20 cellular contexts compared by ENCODE assay signal in the genomic region with DNA sequence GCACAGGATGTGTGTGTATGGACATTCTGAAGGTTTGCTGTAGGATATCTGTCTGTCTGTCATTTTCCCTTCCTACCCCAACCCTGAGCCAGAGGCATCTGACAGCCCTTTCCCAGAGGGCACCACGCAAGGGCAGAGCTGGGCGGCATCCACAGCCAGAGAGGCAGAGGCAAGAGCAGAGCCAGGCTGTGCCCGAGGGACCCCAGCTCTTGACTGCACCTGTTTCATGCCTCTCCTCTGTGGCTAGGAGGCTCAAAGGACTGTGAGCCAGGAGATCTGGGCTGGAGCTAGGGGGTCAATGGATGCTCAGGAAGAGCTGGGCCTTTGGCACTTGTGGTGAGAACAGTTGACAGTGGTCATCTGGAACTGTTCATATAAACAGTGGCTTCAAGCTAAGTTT. TPM values are rescaled to one million over a fixed set of nuclear protein-coding genes. Genes with fewer than 3 reads are reported as not detected.
"Had no signal": no experiment of that assay in that cellular context is flagged by ENCODE, and none has a peak within 500 bp of the region (broad histone marks: within the 10 kb centered on the region; RNA-seq: fewer than 3 reads in every experiment).

No MANE protein-coding gene starts in this region.

- H3K4me3 ChIP-seq: hepatocyte, left ventricle myocardium inferior, lung, right atrium auricular region, thyroid gland, upper lobe of right lung, vagina had no signal

- H3K27me3 ChIP-seq: hepatocyte, right atrium auricular region, thyroid gland, upper lobe of right lung, vagina had no signal

- DNase-seq: foreskin keratinocyte; head of caudate nucleus; left cardiac atrium; left ventricle myocardium inferior; mesendoderm; naive thymus-derived CD4-positive, alpha-beta T cell; nephron progenitor cell; small intestine; stimulated activated CD4-positive, alpha-beta T cell treated with anti-CD3 and anti-CD28 coated beads, Interleukin-12 subunit alpha, Interleukin-12 subunit beta, amount 100 ng/mL, for 4 hours; stimulated activated naive CD4-positive, alpha-beta T cell; upper lobe of right lung had no signal

- H3K9me3 ChIP-seq: left ventricle myocardium inferior, right atrium auricular region, thyroid gland, upper lobe of right lung, vagina had no signal

- H3K27ac ChIP-seq: foreskin keratinocyte, left ventricle myocardium inferior, right atrium auricular region, thyroid gland, upper lobe of right lung, vagina had no signal

- H2AFZ ChIP-seq: hepatocyte had no signal

- H3K79me2 ChIP-seq: hepatocyte had no signal

- H3K9me3 Mint-ChIP-seq: dendritic cell treated with granulocyte-macrophage colony-stimulating factor and Interleukin-4, amounts not matched to agents 40 ng/mL and 50 ng/mL, for 4 days; naive thymus-derived CD4-positive, alpha-beta T cell; nephron progenitor cell had no signal

- H3K27ac Mint-ChIP-seq: dendritic cell treated with granulocyte-macrophage colony-stimulating factor and Interleukin-4, amounts not matched to agents 40 ng/mL and 50 ng/mL, for 4 days; nephron progenitor cell had no signal

- H3K4me3 Mint-ChIP-seq: dendritic cell treated with granulocyte-macrophage colony-stimulating factor and Interleukin-4, amounts not matched to agents 40 ng/mL and 50 ng/mL, for 4 days; naive thymus-derived CD4-positive, alpha-beta T cell; nephron progenitor cell had no signal

- ATAC-seq: foreskin keratinocyte; left cardiac atrium; naive thymus-derived CD4-positive, alpha-beta T cell; upper lobe of right lung had no signal

- H3K36me3 Mint-ChIP-seq: naive thymus-derived CD4-positive, alpha-beta T cell had no signal

- FAIRE-seq: colon, kidney, small intestine had no signal

- H3K36me3 ChIP-seq: left ventricle myocardium inferior, right atrium auricular region, thyroid gland, upper lobe of right lung, vagina had no signal

RNA-seq across cellular contexts. Expression of gene AMIGO3, which starts 50.1 kb away (rescaled TPM):
- total RNA-seq: foreskin keratinocyte, kidney, left ventricle myocardium inferior, osteocyte, vagina had no signal
